ENCODE assay signal across 19 cellular contexts in genomic region chr1:171495444-171495843, GRCh38. TPM values are rescaled to one million over a fixed set of nuclear protein-coding genes. Genes with fewer than 3 reads are reported as not detected.
DNase-seq lines count a peak whose midpoint lies in the region; ATAC-seq lines count a peak whose summit lies in the region.
"Had no signal": no experiment of that assay in that cellular context is flagged by ENCODE, and none has a peak within 500 bp of the region (broad histone marks: within the 10 kb centered on the region; RNA-seq: fewer than 3 reads in every experiment).

No MANE protein-coding gene starts in this region.

- peaks cover 22 to 48% of the 10 kb centered on the region in 2 donors for H3K36me3 Mint-ChIP-seq in CD4-positive, alpha-beta memory T cell
- peaks cover 41% of the 10 kb centered on the region for H3K36me3 Mint-ChIP-seq in activated naive CD8-positive, alpha-beta T cell treated with anti-CD3 and anti-CD28 coated beads, Interleukin-2, amount 50 U/mL, for 24 hours (ENCODE audit: low read depth)
- H3K36me3 Mint-ChIP-seq in natural killer cell treated with Interleukin-12 subunit alpha and Interleukin-12 subunit beta and Interleukin-15 and Interleukin-18, amount 100 ng/mL, for 72 hours: peaks cover 23% of the 10 kb centered on the region

- peaks cover 62 to 90% (median 78%) of the 10 kb centered on the region in 4 donors for H3K4me1 Mint-ChIP-seq in CD4-positive, alpha-beta memory T cell
- H3K4me1 Mint-ChIP-seq in activated naive CD8-positive, alpha-beta T cell treated with anti-CD3 and anti-CD28 coated beads, Interleukin-2, amount 50 U/mL, for 24 hours: peaks cover 80% of the 10 kb centered on the region
- H3K4me1 Mint-ChIP-seq in natural killer cell treated with Interleukin-12 subunit alpha and Interleukin-12 subunit beta and Interleukin-15 and Interleukin-18, amount 100 ng/mL, for 72 hours (ENCODE audit: low read depth in 2 of 2): peaks cover 65 to 75% of the 10 kb centered on the region in 2 donors

- peak overlapping the region in 7 of 8 donors; percentile 29 to 76 (median 45) for H3K4me3 Mint-ChIP-seq in CD4-positive, alpha-beta memory T cell
- no peak overlapping the region for H3K4me3 Mint-ChIP-seq in activated naive CD8-positive, alpha-beta T cell treated with anti-CD3 and anti-CD28 coated beads, Interleukin-2, amount 50 U/mL, for 24 hours
- H3K4me3 Mint-ChIP-seq in natural killer cell treated with Interleukin-12 subunit alpha and Interleukin-12 subunit beta and Interleukin-15 and Interleukin-18, amount 100 ng/mL, for 72 hours: peak overlapping the region; percentile 38
- H3K4me3 Mint-ChIP-seq: type B pancreatic cell had no signal

- no peaks in the 10 kb centered on the region for H3K27me3 ChIP-seq in CD4-positive, alpha-beta memory T cell (ENCODE audit: insufficient read depth, low read length)
- no peaks in the 10 kb centered on the region for H3K27me3 ChIP-seq in effector memory CD4-positive, alpha-beta T cell (replicated peaks; ENCODE audit: control insufficient read depth, insufficient read depth, low read length, poor library complexity, severe bottlenecking)
- H3K27me3 ChIP-seq: dorsolateral prefrontal cortex, gastroesophageal sphincter, sigmoid colon had no signal

- peaks cover 88% of the 10 kb centered on the region for H3K4me1 ChIP-seq in CD4-positive, alpha-beta memory T cell (ENCODE audit: insufficient read depth, low read length)
- H3K4me1 ChIP-seq in effector memory CD4-positive, alpha-beta T cell (ENCODE audit: control insufficient read depth, insufficient read depth, low read length, poor library complexity, severe bottlenecking): peaks cover 40% of the 10 kb centered on the region

- no peaks in the 10 kb centered on the region for H3K27me3 Mint-ChIP-seq in CD4-positive, alpha-beta memory T cell
- no peaks in the 10 kb centered on the region for H3K27me3 Mint-ChIP-seq in activated naive CD8-positive, alpha-beta T cell treated with anti-CD3 and anti-CD28 coated beads, Interleukin-2, amount 50 U/mL, for 24 hours
- H3K27me3 Mint-ChIP-seq in natural killer cell treated with Interleukin-12 subunit alpha and Interleukin-12 subunit beta and Interleukin-15 and Interleukin-18, amount 100 ng/mL, for 72 hours: no peaks in the 10 kb centered on the region
- H3K27me3 Mint-ChIP-seq: type B pancreatic cell had no signal

- H3K36me3 ChIP-seq in CD4-positive, alpha-beta memory T cell (ENCODE audit: insufficient read depth, low read length): peaks cover 2% of the 10 kb centered on the region
- H3K36me3 ChIP-seq in effector memory CD4-positive, alpha-beta T cell (ENCODE audit: control insufficient read depth, insufficient read depth, low read length): peaks cover 11% of the 10 kb centered on the region
- H3K36me3 ChIP-seq: sigmoid colon had no signal

- H3K27ac Mint-ChIP-seq in CD4-positive, alpha-beta memory T cell: peak overlapping the region in 4 of 7 donors; percentile 32 to 75 (median 60)
- peak overlapping the region; percentile 67 for H3K27ac Mint-ChIP-seq in activated naive CD8-positive, alpha-beta T cell treated with anti-CD3 and anti-CD28 coated beads, Interleukin-2, amount 50 U/mL, for 24 hours
- H3K27ac Mint-ChIP-seq in natural killer cell treated with Interleukin-12 subunit alpha and Interleukin-12 subunit beta and Interleukin-15 and Interleukin-18, amount 100 ng/mL, for 72 hours: peak overlapping the region; percentile 50 to 81
- H3K27ac Mint-ChIP-seq: type B pancreatic cell had no signal

- ATAC-seq in activated naive CD8-positive, alpha-beta T cell treated with anti-CD3 and anti-CD28 coated beads, Interleukin-2, amount 50 U/mL, for 24 hours: no peak
- ATAC-seq in natural killer cell treated with Interleukin-12 subunit alpha and Interleukin-12 subunit beta and Interleukin-15 and Interleukin-18, amount 100 ng/mL, for 72 hours: no peak
- ATAC-seq: gastroesophageal sphincter, Right ventricle myocardium inferior had no signal

- no peaks in the 10 kb centered on the region for H3K9me3 Mint-ChIP-seq in CD4-positive, alpha-beta memory T cell
- H3K9me3 Mint-ChIP-seq in activated naive CD8-positive, alpha-beta T cell treated with anti-CD3 and anti-CD28 coated beads, Interleukin-2, amount 50 U/mL, for 24 hours: no peaks in the 10 kb centered on the region
- H3K9me3 Mint-ChIP-seq in natural killer cell treated with Interleukin-12 subunit alpha and Interleukin-12 subunit beta and Interleukin-15 and Interleukin-18, amount 100 ng/mL, for 72 hours: no peaks in the 10 kb centered on the region
- H3K9me3 Mint-ChIP-seq: type B pancreatic cell had no signal

- POLR2A ChIA-PET in CD4-positive, alpha-beta memory T cell (lab: Charles Lee; ENCODE audit: partially characterized antibody): interaction anchor here (1.0 to 1.9 kb wide), 4 partner anchors 9 to 12 kb away, joined by 3 to 13 read pairs (median 4); partner anchors contain the start of gene PRRC2C

- intact Hi-C loops in CD4-positive, alpha-beta memory T cell (cut with micrococcal nuclease): no loop called here
- intact Hi-C loops in cardiac septum (cut with DNase I): no loop called here

- H3K4me3 ChIP-seq in CD4-positive, alpha-beta memory T cell (ENCODE audit: low read length in 2 of 2): no peak overlapping the region
- no peak overlapping the region for H3K4me3 ChIP-seq in effector memory CD4-positive, alpha-beta T cell (ENCODE audit: insufficient read depth, low read depth, low read length, poor library complexity, severe bottlenecking)
- H3K4me3 ChIP-seq: gastroesophageal sphincter, sigmoid colon had no signal

- H3K27ac ChIP-seq in CD4-positive, alpha-beta memory T cell (ENCODE audit: low read depth, low read length): no peak overlapping the region
- no peak overlapping the region for H3K27ac ChIP-seq in effector memory CD4-positive, alpha-beta T cell (ENCODE audit: insufficient read depth, low read length, poor library complexity, severe bottlenecking)
- H3K27ac ChIP-seq: dorsolateral prefrontal cortex had no signal

- H3K9me3 ChIP-seq in CD4-positive, alpha-beta memory T cell (ENCODE audit: control insufficient read depth in 1 of 2, low read length in 2 of 2): no peaks in the 10 kb centered on the region
- H3K9me3 ChIP-seq in effector memory CD4-positive, alpha-beta T cell (ENCODE audit: control insufficient read depth, low read length): no peaks in the 10 kb centered on the region
- H3K9me3 ChIP-seq: gastroesophageal sphincter, sigmoid colon had no signal

- DNase-seq in CD4-positive, alpha-beta memory T cell: no peak
- DNase-seq in HCEC 1CT: peak; percentile 41
- DNase-seq in activated naive CD8-positive, alpha-beta T cell treated with anti-CD3 and anti-CD28 coated beads, Interleukin-2, amount 50 U/mL, for 24 hours: no peak
- DNase-seq in natural killer cell treated with Interleukin-12 subunit alpha and Interleukin-12 subunit beta and Interleukin-15 and Interleukin-18, amount 100 ng/mL, for 72 hours (ENCODE audit: low spot score): no peak
- DNase-seq in cardiac septum (ENCODE audit: low spot score): no peak
- DNase-seq in NCI-H2196 (lab: John Stamatoyannopoulos, UW; ENCODE audit: unreplicated experiment): no peak
- DNase-seq in effector memory CD4-positive, alpha-beta T cell: no peak
- DNase-seq: activated CD4-positive, alpha-beta T cell treated with anti-CD3 and anti-CD28 coated beads, Interleukin-2, amount 50 U/mL, for 4 hours; activated T-cell treated with anti-CD3 and anti-CD28 coated beads, Interleukin-2, amount 50 U/mL, for 48 hours; dorsolateral prefrontal cortex; H7; kidney glomerular epithelial cell; NCI-H524 treated with DMSO at 0.1 percent for 48 hours; posterior cingulate gyrus; sigmoid colon; stimulated activated naive CD4-positive, alpha-beta T cell treated with Interleukin-2 at 50 U/mL for 16 hours had no signal

- CTCF ChIA-PET in CD4-positive, alpha-beta memory T cell (lab: Charles Lee; ENCODE audit: partially characterized antibody): interaction anchor here (3.0 kb wide), 1 partner anchor 10 kb away, joined by 18 read pairs; the partner anchor contains the start of gene PRRC2C

RNA-seq across cellular contexts. Expression of gene PRRC2C, which starts 10.1 kb away (rescaled TPM):
- total RNA-seq in CD4-positive, alpha-beta memory T cell: 100 to 1,000 TPM; 279 to 298 TPM
- 100 to 1,000 TPM in 1 of 2 donors, 10 to 100 TPM in 1; 12.4 to 123 TPM for polyA plus RNA-seq in CD4-positive, alpha-beta memory T cell
- 100 to 1,000 TPM; 331 to 343 TPM for total RNA-seq in natural killer cell treated with Interleukin-12 subunit alpha and Interleukin-12 subunit beta and Interleukin-15 and Interleukin-18, amount 100 ng/mL, for 72 hours
- total RNA-seq in cardiac septum: 68.6 TPM
